ENCODE assay signal across 8 cellular contexts in the genomic region with DNA sequence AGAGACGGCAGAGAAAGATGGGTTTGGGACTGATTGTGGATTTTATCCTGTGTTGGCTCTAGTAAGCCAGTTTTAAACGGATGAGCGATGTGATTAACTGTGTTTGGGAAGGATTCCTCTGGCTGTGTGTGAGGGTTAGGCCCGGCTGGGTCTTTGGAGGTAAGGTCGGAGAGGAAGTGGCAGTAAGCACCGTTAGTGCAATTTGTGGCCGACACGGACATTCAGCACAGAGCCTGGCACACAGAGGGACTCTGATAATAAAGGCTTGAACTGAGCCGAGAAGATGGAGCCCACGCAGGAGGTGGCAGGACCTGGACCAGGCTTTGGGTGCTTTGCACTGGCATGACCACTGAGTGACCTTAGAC. TPM values are rescaled to one million over a fixed set of nuclear protein-coding genes. Genes with fewer than 3 reads are reported as not detected.
DNase-seq lines count a peak whose midpoint lies in the region; ATAC-seq and TF ChIP-seq lines count a peak whose summit lies in the region.

No MANE protein-coding gene starts in this region.

- POLR2A ChIA-PET in activated B cell treated with CpG ODN at 0.5 μM for 24 hours (lab: Charles Lee) = interaction anchor here (0.6 to 2.7 kb wide), 8 partner anchors 11 to 589 kb away, joined by 3 to 22 read pairs (median 6); a partner anchor contains a TSS

- TF ChIP-seq CTCF in activated B cell treated with CpG ODN at 0.5 μM for 24 hours (IDR thresholded peaks at IDR 0.05) = no peak

- peaks cover 9% of the 10 kb centered on the region for H3K36me3 Mint-ChIP-seq in activated B cell treated with CpG ODN at 0.5 μM for 24 hours (ENCODE audit: low read depth)
- H3K36me3 Mint-ChIP-seq in stimulated activated naive B cell treated with anti-CD40 and anti-IgM and Interleukin-4, amounts not matched to agents 10 μg/mL and 1 μg/mL and 100 μg/mL, for 72 hours = peaks cover 9 to 14% of the 10 kb centered on the region in 2 donors

- DNase-seq in NOMO-1 treated with DMSO at 0.1 percent for 48 hours (lab: John Stamatoyannopoulos, UW; ENCODE audit: unreplicated experiment) (peak; percentile 12), NOMO-1 treated with dmso at 0.1 percent for 144 hours (lab: John Stamatoyannopoulos, UW; ENCODE audit: unreplicated experiment) (no peak), activated B cell treated with CpG ODN at 0.5 μM for 24 hours (no peak), iPS DF 6.9 (ENCODE audit: low read depth, low spot score) (no peak)
- DNase-seq in stimulated activated naive B cell treated with anti-CD40 and anti-IgM and Interleukin-4, amounts not matched to agents 10 μg/mL and 1 μg/mL and 100 μg/mL, for 72 hours = no peak

- peak overlapping the region; percentile 60; the same call in 1 of the 2 replicates for H3K4me3 ChIP-seq in iPS DF 6.9 (ENCODE audit: low read length)

- WGBS in iPS DF 6.9 (ENCODE audit: insufficient coverage, insufficient read length) = no CpG with 5 or more reads among the region's 10 CpGs

- peak overlapping the region; percentile 90 for H3K27ac Mint-ChIP-seq in activated B cell treated with CpG ODN at 0.5 μM for 24 hours
- H3K27ac Mint-ChIP-seq in stimulated activated naive B cell treated with anti-CD40 and anti-IgM and Interleukin-4, amounts not matched to agents 10 μg/mL and 1 μg/mL and 100 μg/mL, for 72 hours = peak overlapping the region; percentile 97

- H3K27me3 ChIP-seq in iPS DF 6.9 (ENCODE audit: control insufficient read depth, insufficient read depth, low read length) = no peaks in the 10 kb centered on the region

- no peaks in the 10 kb centered on the region; the same call in 1 of the 2 replicates for H3K36me3 ChIP-seq in iPS DF 6.9 (ENCODE audit: control insufficient read depth, insufficient read depth, low read length)

- H3K9me3 Mint-ChIP-seq in activated B cell treated with CpG ODN at 0.5 μM for 24 hours = no peaks in the 10 kb centered on the region
- H3K9me3 Mint-ChIP-seq in stimulated activated naive B cell treated with anti-CD40 and anti-IgM and Interleukin-4, amounts not matched to agents 10 μg/mL and 1 μg/mL and 100 μg/mL, for 72 hours = no peaks in the 10 kb centered on the region

- intact Hi-C loops in activated B cell treated with CpG ODN at 0.5 μM for 24 hours (cut with micrococcal nuclease) = loop anchor here (2.0 kb wide), 2 partner anchors 38 to 54 kb away; a partner anchor contains a TSS

- peaks cover 27% of the 10 kb centered on the region for H3K4me1 Mint-ChIP-seq in activated B cell treated with CpG ODN at 0.5 μM for 24 hours
- H3K4me1 Mint-ChIP-seq in stimulated activated naive B cell treated with anti-CD40 and anti-IgM and Interleukin-4, amounts not matched to agents 10 μg/mL and 1 μg/mL and 100 μg/mL, for 72 hours = peaks cover 23 to 31% of the 10 kb centered on the region in 2 donors

- no peaks in the 10 kb centered on the region for H3K9me3 ChIP-seq in iPS DF 6.9 (ENCODE audit: control insufficient read depth, insufficient read depth, low read length)

- ATAC-seq in activated B cell treated with CpG ODN at 0.5 μM for 24 hours (ENCODE audit: low read depth) = no peak
- ATAC-seq in stimulated activated naive B cell treated with anti-CD40 and anti-IgM and Interleukin-4, amounts not matched to agents 10 μg/mL and 1 μg/mL and 100 μg/mL, for 72 hours (replicated peaks) = no peak
- no peak for ATAC-seq in HG03442 (IDR thresholded peaks at IDR 0.05; ENCODE audit: unreplicated experiment)
- no peak for ATAC-seq in HG02571 (IDR thresholded peaks at IDR 0.05; ENCODE audit: unreplicated experiment)
- no peak for ATAC-seq in HG02798 (IDR thresholded peaks at IDR 0.05; ENCODE audit: poor library complexity, unreplicated experiment)

- H3K27ac ChIP-seq in iPS DF 6.9 (ENCODE audit: low read length) = no peak overlapping the region

- peak overlapping the region; percentile 92 for H3K4me3 Mint-ChIP-seq in activated B cell treated with CpG ODN at 0.5 μM for 24 hours
- peak overlapping the region; percentile 90 to 97 for H3K4me3 Mint-ChIP-seq in stimulated activated naive B cell treated with anti-CD40 and anti-IgM and Interleukin-4, amounts not matched to agents 10 μg/mL and 1 μg/mL and 100 μg/mL, for 72 hours

- CTCF ChIA-PET in activated B cell treated with CpG ODN at 0.5 μM for 24 hours (lab: Charles Lee) = no interaction called here

- peaks cover 5% of the 10 kb centered on the region; the same call in 1 of the 2 replicates for H3K4me1 ChIP-seq in iPS DF 6.9 (ENCODE audit: control insufficient read depth, insufficient read depth, low read length)

- no peaks in the 10 kb centered on the region for H3K27me3 Mint-ChIP-seq in activated B cell treated with CpG ODN at 0.5 μM for 24 hours
- H3K27me3 Mint-ChIP-seq in stimulated activated naive B cell treated with anti-CD40 and anti-IgM and Interleukin-4, amounts not matched to agents 10 μg/mL and 1 μg/mL and 100 μg/mL, for 72 hours = no peaks in the 10 kb centered on the region

RNA-seq across cellular contexts. Expression of a gene that starts 1.3 kb away (rescaled TPM):
- 34.6 and 35.3 TPM in 2 replicates for total RNA-seq in activated B cell treated with CpG ODN at 0.5 μM for 24 hours

RNA-seq across cellular contexts. Expression of a gene that starts 21.1 kb away (rescaled TPM):
- 13.5 and 15.1 TPM in 2 replicates for total RNA-seq in activated B cell treated with CpG ODN at 0.5 μM for 24 hours

RNA-seq across cellular contexts. Expression of a gene that starts 38.2 kb away (rescaled TPM):
- total RNA-seq in activated B cell treated with CpG ODN at 0.5 μM for 24 hours = 0.42 and 0.64 TPM in 2 replicates

RNA-seq across cellular contexts. Expression of a gene that starts 54.4 kb away (rescaled TPM):
- 3.7 and 4.6 TPM in 2 replicates for total RNA-seq in activated B cell treated with CpG ODN at 0.5 μM for 24 hours
